In genomic region chr13:32537580-32538233, GRCh38 we compare ENCODE assay signal across 8 cellular contexts. TPM values are rescaled to one million over a fixed set of nuclear protein-coding genes. Genes with fewer than 3 reads are reported as not detected.
DNase-seq lines count a peak whose midpoint lies in the region; ATAC-seq and TF ChIP-seq lines count a peak whose summit lies in the region.

No MANE protein-coding gene starts in this region.

- H3K4me1 ChIP-seq in thyroid gland, result peaks cover 32 to 34% of the 10 kb centered on the region in 2 donors

- CTCF ChIA-PET in activated CD8-positive, alpha-beta T cell treated with anti-CD3 and anti-CD28 coated beads, Interleukin-2, amount 10 ng/mL, durations not matched to agents 7 days and 5 days (lab: Charles Lee), result interaction anchor here (0.7 to 2.8 kb wide), 6 partner anchors 9 to 1005 kb away, joined by 3 to 10 read pairs (median 6); partner anchors contain the start of gene PDS5B

- TF ChIP-seq CTCF in nephron progenitor cell (IDR thresholded peaks at IDR 0.05) (no peak), thyroid gland (IDR thresholded peaks at IDR 0.05) (no peak)

- WGBS in thyroid gland, 2 donors, result 27 to 32% methylated on average over 23 to 24 of the region's 25 CpGs

- H3K27ac ChIP-seq in epithelial cell of prostate (peak overlapping the region; percentile 83), thyroid gland (peak overlapping the region; percentile 71 to 98 (median 96))

- H3K4me3 Mint-ChIP-seq in activated CD8-positive, alpha-beta T cell treated with anti-CD3 and anti-CD28 coated beads, Interleukin-2, amount 10 ng/mL, durations not matched to agents 7 days and 5 days, result peak overlapping the region; percentile 97
- peak overlapping the region; percentile 99 for H3K4me3 Mint-ChIP-seq in nephron progenitor cell

- H3K36me3 Mint-ChIP-seq in activated CD8-positive, alpha-beta T cell treated with anti-CD3 and anti-CD28 coated beads, Interleukin-2, amount 10 ng/mL, durations not matched to agents 7 days and 5 days (ENCODE audit: low read depth), result peaks cover 44% of the 10 kb centered on the region
- H3K36me3 Mint-ChIP-seq in nephron progenitor cell (ENCODE audit: low read depth), result peaks cover 65% of the 10 kb centered on the region

- H3K4me1 Mint-ChIP-seq in activated CD8-positive, alpha-beta T cell treated with anti-CD3 and anti-CD28 coated beads, Interleukin-2, amount 10 ng/mL, durations not matched to agents 7 days and 5 days (ENCODE audit: low read depth), result peaks cover 48% of the 10 kb centered on the region
- peaks cover 30% of the 10 kb centered on the region for H3K4me1 Mint-ChIP-seq in nephron progenitor cell

- peak overlapping the region; percentile 98 for H3K27ac Mint-ChIP-seq in activated CD8-positive, alpha-beta T cell treated with anti-CD3 and anti-CD28 coated beads, Interleukin-2, amount 10 ng/mL, durations not matched to agents 7 days and 5 days
- peak overlapping the region; percentile 99 for H3K27ac Mint-ChIP-seq in nephron progenitor cell

- TF ChIP-seq POLR2A in thyroid gland (IDR thresholded peaks at IDR 0.05), result no peak

- POLR2A ChIA-PET in activated CD8-positive, alpha-beta T cell treated with anti-CD3 and anti-CD28 coated beads, Interleukin-2, amount 10 ng/mL, durations not matched to agents 7 days and 5 days (lab: Charles Lee), result interaction anchor here (0.6 to 3.4 kb wide), 10 partner anchors 10 to 1005 kb away, joined by 3 to 26 read pairs (median 4); partner anchors contain the start of genes BRCA2, N4BP2L1 and ZAR1L

- peak; percentile 21 for DNase-seq in NCI-H2227 (lab: John Stamatoyannopoulos, UW; ENCODE audit: unreplicated experiment)
- DNase-seq in NCI-H2227 treated with DMSO at 0.1 percent for 48 hours (lab: John Stamatoyannopoulos, UW), result no peak
- DNase-seq in activated CD8-positive, alpha-beta T cell treated with anti-CD3 and anti-CD28 coated beads, Interleukin-2, amount 10 ng/mL, durations not matched to agents 7 days and 5 days, result peak; percentile 41
- no peak for DNase-seq in epithelial cell of prostate (ENCODE audit: low read depth, low spot score)
- DNase-seq in nephron progenitor cell, result peak; percentile 37
- peak; percentile 21 to 23 for DNase-seq in thyroid gland
- no peak for DNase-seq in SIG-M5 treated with dmso at 0.1 percent for 504 hours (lab: John Stamatoyannopoulos, UW; ENCODE audit: unreplicated experiment)

- H3K27me3 Mint-ChIP-seq in activated CD8-positive, alpha-beta T cell treated with anti-CD3 and anti-CD28 coated beads, Interleukin-2, amount 10 ng/mL, durations not matched to agents 7 days and 5 days (ENCODE audit: low read depth), result no peaks in the 10 kb centered on the region
- peaks cover 7% of the 10 kb centered on the region for H3K27me3 Mint-ChIP-seq in nephron progenitor cell (ENCODE audit: low read depth, poor library complexity)

- no peaks in the 10 kb centered on the region for H3K9me3 Mint-ChIP-seq in activated CD8-positive, alpha-beta T cell treated with anti-CD3 and anti-CD28 coated beads, Interleukin-2, amount 10 ng/mL, durations not matched to agents 7 days and 5 days (ENCODE audit: insufficient read depth)
- peaks cover 47% of the 10 kb centered on the region for H3K9me3 Mint-ChIP-seq in nephron progenitor cell

- H3K27me3 ChIP-seq in thyroid gland, result no peaks in the 10 kb centered on the region

- peaks cover 0 to 3% of the 10 kb centered on the region in 2 donors for H3K36me3 ChIP-seq in thyroid gland

- peak; percentile 16 for ATAC-seq in activated CD8-positive, alpha-beta T cell treated with anti-CD3 and anti-CD28 coated beads, Interleukin-2, amount 10 ng/mL, durations not matched to agents 7 days and 5 days
- ATAC-seq in GM21619 (IDR thresholded peaks at IDR 0.05; ENCODE audit: unreplicated experiment), result no peak

- intact Hi-C loops in thyroid gland (cut with DNase I), result no loop called here

- H3K4me3 ChIP-seq in thyroid gland (replicated peaks in 1 of 3), result peak overlapping the region; percentile 21 to 78 (median 67)

- H3K9me3 ChIP-seq in thyroid gland, result no peaks in the 10 kb centered on the region

RNA-seq across cellular contexts. Expression of gene N4BP2L2, which starts 0.9 kb away (rescaled TPM):
- 100 to 1,000 TPM in 1 of 2 experiments, 10 to 100 TPM in 1; 97.1 to 111 TPM for total RNA-seq in activated CD8-positive, alpha-beta T cell treated with anti-CD3 and anti-CD28 coated beads, Interleukin-2, amount 10 ng/mL, durations not matched to agents 7 days and 5 days
- 100 to 1,000 TPM; 267 to 633 (median 382) TPM for total RNA-seq in thyroid gland

RNA-seq across cellular contexts. Expression of gene PDS5B, which starts 48.5 kb away (rescaled TPM):
- total RNA-seq in activated CD8-positive, alpha-beta T cell treated with anti-CD3 and anti-CD28 coated beads, Interleukin-2, amount 10 ng/mL, durations not matched to agents 7 days and 5 days, result 10 to 100 TPM; 62.5 to 72.3 TPM
- 10 to 100 TPM; 47.9 to 55.1 (median 49.3) TPM for total RNA-seq in thyroid gland

Comparison
In these comparisons a context has a peak if more than half of its experiments do, and no peak if none do; other contexts are left out.
1. DNase-seq: peak in NCI-H2227 (single experiment), activated CD8-positive, alpha-beta T cell treated with anti-CD3 and anti-CD28 coated beads, Interleukin-2, amount 10 ng/mL, durations not matched to agents 7 days and 5 days (single experiment), nephron progenitor cell (single experiment) and thyroid gland (2 of 2); none in NCI-H2227 treated with DMSO at 0.1 percent for 48 hours (single experiment), epithelial cell of prostate (single experiment) and SIG-M5 treated with dmso at 0.1 percent for 504 hours (single experiment).